ENCODE assay signal across 2 cellular contexts in the genomic region with DNA sequence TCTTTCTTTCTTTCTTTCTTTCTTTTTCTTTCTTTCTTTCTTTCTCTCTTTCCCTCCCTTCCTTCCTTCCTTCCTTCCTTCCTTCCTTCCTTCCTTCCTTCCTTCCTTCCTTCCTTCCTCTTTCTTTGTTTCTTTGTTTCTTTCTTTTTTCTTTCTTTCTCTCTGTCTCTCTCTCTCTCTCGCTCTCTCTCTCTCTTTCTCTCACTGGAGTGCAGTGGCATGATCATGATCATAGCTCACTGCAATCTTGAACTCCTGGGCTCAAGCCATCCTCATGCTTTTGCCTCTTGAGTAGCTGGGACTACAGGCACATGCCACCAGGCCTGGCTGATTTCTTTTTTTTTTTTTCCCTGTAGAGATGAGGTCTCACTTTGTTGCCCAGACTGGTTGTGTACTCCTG.
A peak's percentile ranks its signal among the peaks of the same experiment; 100 is the strongest.
TF ChIP-seq lines count a peak whose summit lies in the region.

No MANE protein-coding gene starts in this region.

TF ChIP-seq in HEK293, 187 proteins besides CTCF, POLR2A, EP300 and RAD21 (continued from another document):
- peak; percentile 58; the same call in 1 of the 2 replicates for TF ChIP-seq ZNF596 (tag by site-specific recombination; IDR thresholded peaks at IDR 0.05)

TF ChIP-seq in K562, 482 proteins besides CTCF, POLR2A, EP300 and RAD21:
- TF ChIP-seq, protein P1, sequence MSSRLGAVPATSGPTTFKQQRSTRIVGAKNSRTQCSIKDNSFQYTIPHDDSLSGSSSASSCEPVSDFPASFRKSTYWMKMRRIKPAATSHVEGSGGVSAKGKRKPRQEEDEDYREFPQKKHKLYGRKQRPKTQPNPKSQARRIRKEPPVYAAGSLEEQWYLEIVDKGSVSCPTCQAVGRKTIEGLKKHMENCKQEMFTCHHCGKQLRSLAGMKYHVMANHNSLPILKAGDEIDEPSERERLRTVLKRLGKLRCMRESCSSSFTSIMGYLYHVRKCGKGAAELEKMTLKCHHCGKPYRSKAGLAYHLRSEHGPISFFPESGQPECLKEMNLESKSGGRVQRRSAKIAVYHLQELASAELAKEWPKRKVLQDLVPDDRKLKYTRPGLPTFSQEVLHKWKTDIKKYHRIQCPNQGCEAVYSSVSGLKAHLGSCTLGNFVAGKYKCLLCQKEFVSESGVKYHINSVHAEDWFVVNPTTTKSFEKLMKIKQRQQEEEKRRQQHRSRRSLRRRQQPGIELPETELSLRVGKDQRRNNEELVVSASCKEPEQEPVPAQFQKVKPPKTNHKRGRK (tag; IDR thresholded peaks at IDR 0.05): peak; percentile 80
